Comparison of ENCODE assay signal across 32 cellular contexts in genomic region chr1:177287996-177288395, GRCh38.
"Had no signal": no experiment of that assay in that cellular context is flagged by ENCODE, and none has a peak within 500 bp of the region (broad histone marks: within the 10 kb centered on the region; RNA-seq: fewer than 3 reads in every experiment).

No MANE protein-coding gene starts in this region.

- H3K9me3 Mint-ChIP-seq: activated naive CD4-positive, alpha-beta T cell treated with anti-CD3 and anti-CD28 coated beads, Interleukin-2, amount 10 ng/mL, durations not matched to agents 7 days and 5 days; activated naive CD8-positive, alpha-beta T cell treated with anti-CD3 and anti-CD28 coated beads, Interleukin-2, amount 50 U/mL, for 24 hours; T-helper 1 cell treated with Interleukin-12 subunit alpha and Interleukin-12 subunit beta and Interleukin-4 antibody, amounts not matched to agents 30 μg/mL and 1 μg/mL, for 36 hours; T-helper 2 cell treated with Interferon-gamma antibody and Interleukin-4, amounts not matched to agents 5 μg/mL and 100 μg/mL, for 36 hours had no signal

- H3K36me3 Mint-ChIP-seq: activated CD8-positive, alpha-beta memory T cell treated with anti-CD3 and anti-CD28 coated beads, Interleukin-2, amount 10 ng/mL, durations not matched to agents 7 days and 5 days; activated naive CD4-positive, alpha-beta T cell treated with anti-CD3 and anti-CD28 coated beads, Interleukin-2, amount 10 ng/mL, durations not matched to agents 7 days and 5 days; activated naive CD8-positive, alpha-beta T cell had no signal

- H3K4me3 Mint-ChIP-seq: activated CD4-positive, alpha-beta memory T cell treated with anti-CD3 and anti-CD28 coated beads, Interleukin-2, amount 10 ng/mL, durations not matched to agents 7 days and 5 days; activated CD8-positive, alpha-beta memory T cell treated with anti-CD3 and anti-CD28 coated beads, Interleukin-2, amount 10 ng/mL, durations not matched to agents 7 days and 5 days; activated naive CD4-positive, alpha-beta T cell treated with anti-CD3 and anti-CD28 coated beads, Interleukin-2, amount 10 ng/mL, durations not matched to agents 7 days and 5 days; activated naive CD8-positive, alpha-beta T cell; activated naive CD8-positive, alpha-beta T cell treated with anti-CD3 and anti-CD28 coated beads, Interleukin-2, amount 50 U/mL, for 24 hours; T-helper 1 cell treated with Interleukin-12 subunit alpha and Interleukin-12 subunit beta and Interleukin-4 antibody, amounts not matched to agents 30 μg/mL and 1 μg/mL, for 36 hours; T-helper 2 cell treated with Interferon-gamma antibody and Interleukin-4, amounts not matched to agents 5 μg/mL and 100 μg/mL, for 36 hours had no signal

- FAIRE-seq: K562, TTC549 had no signal

- H3K27me3 Mint-ChIP-seq: activated CD4-positive, alpha-beta memory T cell treated with anti-CD3 and anti-CD28 coated beads, Interleukin-2, amount 10 ng/mL, durations not matched to agents 7 days and 5 days; activated CD8-positive, alpha-beta memory T cell treated with anti-CD3 and anti-CD28 coated beads, Interleukin-2, amount 10 ng/mL, durations not matched to agents 7 days and 5 days; activated naive CD4-positive, alpha-beta T cell treated with anti-CD3 and anti-CD28 coated beads, Interleukin-2, amount 10 ng/mL, durations not matched to agents 7 days and 5 days; activated naive CD8-positive, alpha-beta T cell; activated naive CD8-positive, alpha-beta T cell treated with anti-CD3 and anti-CD28 coated beads, Interleukin-2, amount 50 U/mL, for 24 hours had no signal

- H3K4me1 ChIP-seq: Peyer's patch, SJSA1 had no signal

- H3K4me1 Mint-ChIP-seq: activated CD4-positive, alpha-beta memory T cell treated with anti-CD3 and anti-CD28 coated beads, Interleukin-2, amount 10 ng/mL, durations not matched to agents 7 days and 5 days; activated CD8-positive, alpha-beta memory T cell treated with anti-CD3 and anti-CD28 coated beads, Interleukin-2, amount 10 ng/mL, durations not matched to agents 7 days and 5 days; activated naive CD4-positive, alpha-beta T cell treated with anti-CD3 and anti-CD28 coated beads, Interleukin-2, amount 10 ng/mL, durations not matched to agents 7 days and 5 days; activated naive CD8-positive, alpha-beta T cell treated with anti-CD3 and anti-CD28 coated beads, Interleukin-2, amount 50 U/mL, for 24 hours had no signal

- H3K4me3 ChIP-seq: cardiac muscle cell, K562, Peyer's patch, SJSA1 had no signal

- H3K27me3 ChIP-seq: cardiac muscle cell, Peyer's patch had no signal

- H3K9ac ChIP-seq: SK-N-SH had no signal

- H3K27ac ChIP-seq: cardiac muscle cell, Peyer's patch, SJSA1, WERI-Rb-1 had no signal

- H3K4me2 ChIP-seq: SK-N-SH had no signal

- H3K27ac Mint-ChIP-seq: activated CD4-positive, alpha-beta memory T cell treated with anti-CD3 and anti-CD28 coated beads, Interleukin-2, amount 10 ng/mL, durations not matched to agents 7 days and 5 days; activated CD8-positive, alpha-beta memory T cell treated with anti-CD3 and anti-CD28 coated beads, Interleukin-2, amount 10 ng/mL, durations not matched to agents 7 days and 5 days; activated naive CD4-positive, alpha-beta T cell treated with anti-CD3 and anti-CD28 coated beads, Interleukin-2, amount 10 ng/mL, durations not matched to agents 7 days and 5 days; activated naive CD8-positive, alpha-beta T cell; activated naive CD8-positive, alpha-beta T cell treated with anti-CD3 and anti-CD28 coated beads, Interleukin-2, amount 50 U/mL, for 24 hours; T-helper 1 cell treated with Interleukin-12 subunit alpha and Interleukin-12 subunit beta and Interleukin-4 antibody, amounts not matched to agents 30 μg/mL and 1 μg/mL, for 36 hours; T-helper 2 cell treated with Interferon-gamma antibody and Interleukin-4, amounts not matched to agents 5 μg/mL and 100 μg/mL, for 36 hours had no signal

- H3K9me3 ChIP-seq: Peyer's patch, SJSA1, SK-N-SH had no signal

- H3K36me3 ChIP-seq: cardiac muscle cell, Peyer's patch, SJSA1, WERI-Rb-1 had no signal

- DNase-seq: activated CD4-positive, alpha-beta memory T cell treated with anti-CD3 and anti-CD28 coated beads, Interleukin-2, amount 10 ng/mL, durations not matched to agents 7 days and 5 days; activated CD4-positive, alpha-beta T cell treated with anti-CD3 and anti-CD28 coated beads for 1 hour; activated CD4-positive, alpha-beta T cell treated with anti-CD3 and anti-CD28 coated beads for 48 hours; activated CD4-positive, CD25-positive, alpha-beta regulatory T cell; activated CD8-positive, alpha-beta memory T cell treated with anti-CD3 and anti-CD28 coated beads for 24 hours; activated CD8-positive, alpha-beta memory T cell treated with anti-CD3 and anti-CD28 coated beads, Interleukin-2, amount 10 ng/mL, durations not matched to agents 7 days and 5 days; activated CD8-positive, alpha-beta memory T cell treated with anti-CD3 and anti-CD28 coated beads, Interleukin-2, amount 50 U/mL, for 48 hours; activated effector memory CD4-positive, alpha-beta T cell treated with Interleukin-2 at 50 U/mL for 16 hours; activated naive CD4-positive, alpha-beta T cell treated with anti-CD3 and anti-CD28 coated beads, Interleukin-2, amount 10 ng/mL, durations not matched to agents 7 days and 5 days; activated naive CD8-positive, alpha-beta T cell treated with anti-CD3 and anti-CD28 coated beads, Interleukin-2, amount 50 U/mL, for 24 hours; activated T-cell treated with anti-CD3 and anti-CD28 coated beads, Interleukin-2, amount 50 U/mL, for 48 hours; aorta; NCI-H1105; NCI-H1436; NCI-H1694; NCI-H1930; NCI-H2081 treated with DMSO at 0.1 percent for 48 hours; NCI-H345; NCI-H524 treated with DMSO at 0.1 percent for 48 hours; PC-3; Peyer's patch; RPMI8226; SHP77 treated with DMSO at 0.1 percent for 48 hours; SK-N-SH; WERI-Rb-1 had no signal
